In genomic region chr2:54669677-54670484, GRCh38 we compare ENCODE assay signal across 10 cellular contexts. TPM values are rescaled to one million over a fixed set of nuclear protein-coding genes. Genes with fewer than 3 reads are reported as not detected.
DNase-seq lines count a peak whose midpoint lies in the region; FAIRE-seq and TF ChIP-seq lines count a peak whose summit lies in the region.
"Had no signal": no experiment of that assay in that cellular context is flagged by ENCODE, and none has a peak within 500 bp of the region (broad histone marks: within the 10 kb centered on the region; RNA-seq: fewer than 3 reads in every experiment).

No MANE protein-coding gene starts in this region.

- H3K79me2 ChIP-seq in ACC112 (ENCODE audit: control insufficient read depth, insufficient read depth, low read length, unreplicated experiment) = peaks cover 5% of the 10 kb centered on the region

- H3K9ac ChIP-seq in colonic mucosa (ENCODE audit: low read depth in 2 of 2, low read length in 2 of 2) = no peak overlapping the region

- H3K9me3 ChIP-seq in colonic mucosa = no peaks in the 10 kb centered on the region
- H3K9me3 ChIP-seq in muscle layer of duodenum (ENCODE audit: control insufficient read depth in 1 of 2, low read length in 2 of 2) = no peaks in the 10 kb centered on the region

- H3K4me1 ChIP-seq in ACC112 (ENCODE audit: control insufficient read depth, insufficient read depth, low read length, unreplicated experiment) = peaks cover 79% of the 10 kb centered on the region
- H3K4me1 ChIP-seq in colonic mucosa = no peaks in the 10 kb centered on the region
- H3K4me1 ChIP-seq in muscle layer of duodenum (ENCODE audit: control insufficient read depth in 1 of 2, insufficient read depth in 2 of 2, low read length in 2 of 2) = peaks cover 41 to 45% of the 10 kb centered on the region in 2 donors

- FAIRE-seq in GM12891 (lab: Jason Lieb, UNC) = no peak

- no peak for TF ChIP-seq CTCF in colonic mucosa (IDR thresholded peaks at IDR 0.05)

- intact Hi-C loops in colonic mucosa (cut with DNase I) = loop anchor here (5.0 to 10.0 kb wide), 2 partner anchors 37 to 165 kb away; no protein-coding TSS in a partner anchor

- H3K36me3 ChIP-seq in ACC112 (ENCODE audit: insufficient read depth, low read length) = peaks cover 25% of the 10 kb centered on the region
- H3K36me3 ChIP-seq in colonic mucosa = peaks cover 14% of the 10 kb centered on the region
- peaks cover 30 to 37% of the 10 kb centered on the region in 2 donors for H3K36me3 ChIP-seq in muscle layer of duodenum (ENCODE audit: control insufficient read depth in 1 of 2, insufficient read depth in 2 of 2, low read length in 2 of 2)

- H3K27ac ChIP-seq in ACC112 (ENCODE audit: low read depth, low read length) (peak overlapping the region; percentile 72), colonic mucosa (peak overlapping the region; percentile 38), muscle layer of duodenum (ENCODE audit: low read length) (peak overlapping the region; percentile 34)

- peak overlapping the region; percentile 32; the same call in 1 of the 2 replicates for H3K4me3 ChIP-seq in ACC112 (ENCODE audit: low read depth, low read length)
- H3K4me3 ChIP-seq in colonic mucosa = no peak overlapping the region
- H3K4me3 ChIP-seq in muscle layer of duodenum (ENCODE audit: low read depth in 1 of 2, low read length in 2 of 2) = no peak overlapping the region

- H2AFZ ChIP-seq in ACC112 (ENCODE audit: low read length, unreplicated experiment) = no peak overlapping the region

- peak; percentile 74 for DNase-seq in LHCN-M2 (ENCODE audit: low read depth)
- DNase-seq in colonic mucosa = peak; percentile 53
- no peak for DNase-seq in NCI-H1694 treated with DMSO at 0.1 percent for 48 hours (lab: John Stamatoyannopoulos, UW)
- no peak for DNase-seq in NAMALWA (ENCODE audit: low spot score)
- DNase-seq in T-helper 2 cell = no peak
- DNase-seq in GM12891 (ENCODE audit: insufficient read length, low spot score) = no peak
- DNase-seq: left colon, T-cell had no signal

- no peak for TF ChIP-seq POLR2A in GM12891 (IDR thresholded peaks at IDR 0.05; ENCODE audit: low read depth, low read length)

- H3K27me3 ChIP-seq in ACC112 (ENCODE audit: insufficient read depth, low read length) (no peaks in the 10 kb centered on the region), colonic mucosa (no peaks in the 10 kb centered on the region), muscle layer of duodenum (ENCODE audit: low read depth, low read length) (no peaks in the 10 kb centered on the region)

TF ChIP-seq in GM12891, 5 proteins besides CTCF, POLR2A, EP300 and RAD21:
- TF ChIP-seq POLR2AphosphoS5 (IDR thresholded peaks at IDR 0.05; ENCODE audit: low read depth, low read length) (no peak), PAX5 (IDR thresholded peaks at IDR 0.05; ENCODE audit: insufficient read depth, low read length, severe bottlenecking) (no peak), SPI1 (IDR thresholded peaks at IDR 0.05; ENCODE audit: low read depth, low read length) (no peak), POU2F2 (IDR thresholded peaks at IDR 0.05; ENCODE audit: low read depth, low read length) (no peak), TAF1 (IDR thresholded peaks at IDR 0.05; ENCODE audit: low read depth, low read length) (no peak)

RNA-seq across cellular contexts. Expression of gene EML6, which starts 53.6 kb away (rescaled TPM):
- total RNA-seq in LHCN-M2 (2014; rRNA removed) (0.32 and 0.34 TPM in 2 replicates), colonic mucosa (1 to 10 TPM; 2.1 to 2.5 TPM)
- polyA plus RNA-seq in LHCN-M2 (2012) = 0.17 TPM
- polyA plus RNA-seq in GM12891 (2012; ENCODE audit: low read depth, missing spikeins) = 0.01 TPM

Comparison
In these comparisons a context has a peak if more than half of its experiments do, and no peak if none do; other contexts are left out.
1. DNase-seq: peak in LHCN-M2 (single experiment) and colonic mucosa (single experiment); none in NCI-H1694 treated with DMSO at 0.1 percent for 48 hours (single experiment), NAMALWA (single experiment), T-helper 2 cell (0 of 5) and GM12891 (single experiment).
2. Peak in every context shown above with its lines, with median percentiles within 50 percentile points of each other: H3K27ac ChIP-seq.